Comparison of ENCODE assay signal across 12 cellular contexts in genomic region chr16:89316701-89317100, GRCh38.
DNase-seq lines count a peak whose midpoint lies in the region; ATAC-seq and TF ChIP-seq lines count a peak whose summit lies in the region.
"Had no signal": no experiment of that assay in that cellular context is flagged by ENCODE, and none has a peak within 500 bp of the region (broad histone marks: within the 10 kb centered on the region; RNA-seq: fewer than 3 reads in every experiment).

No MANE protein-coding gene starts in this region.

- no peaks in the 10 kb centered on the region for H3K27me3 ChIP-seq in GM23338 (ENCODE audit: insufficient read depth)
- H3K27me3 ChIP-seq: gastroesophageal sphincter had no signal

- no peaks in the 10 kb centered on the region; the same call in 1 of the 2 replicates for H3K36me3 ChIP-seq in GM23338 (ENCODE audit: insufficient read depth)

- DNase-seq in A172 (ENCODE audit: low spot score), result peak; percentile 40
- no peak for DNase-seq in GM23338 (ENCODE audit: low spot score)
- DNase-seq in activated naive CD8-positive, alpha-beta T cell treated with anti-CD3 and anti-CD28 coated beads, Interleukin-2, amount 50 U/mL, for 24 hours, result no peak
- no peak for DNase-seq in mesothelial cell of epicardium (ENCODE audit: low spot score in 2 of 2, unreplicated experiment in 2 of 2)
- DNase-seq in glomerular visceral epithelial cell (ENCODE audit: extremely low spot score), result no peak
- no peak for DNase-seq in GM19240 (ENCODE audit: insufficient read length, low spot score)
- no peak for DNase-seq in T1000 (lab: John Stamatoyannopoulos, UW)
- DNase-seq: aorta, GOT3, NCI-H2029 had no signal

- H3K27ac ChIP-seq in GM23338 (ENCODE audit: low read depth), result peak overlapping the region; percentile 83

- H3K4me1 ChIP-seq in GM23338 (ENCODE audit: insufficient read depth), result peaks cover 34% of the 10 kb centered on the region

- H3K4me2 ChIP-seq in GM23338, result peak overlapping the region; percentile 51; the same call in 1 of the 2 replicates

- no peaks in the 10 kb centered on the region for H3K9me2 ChIP-seq in GM23338 (ENCODE audit: insufficient read depth)

- no peak overlapping the region for H2AFZ ChIP-seq in GM23338

- peaks cover 99% of the 10 kb centered on the region for H3K79me2 ChIP-seq in GM23338 (replicated peaks; ENCODE audit: insufficient read depth)

- peaks cover 73% of the 10 kb centered on the region for H3K4me1 Mint-ChIP-seq in GM23338
- peaks cover 88% of the 10 kb centered on the region for H3K4me1 Mint-ChIP-seq in activated naive CD8-positive, alpha-beta T cell treated with anti-CD3 and anti-CD28 coated beads, Interleukin-2, amount 50 U/mL, for 24 hours
- peaks cover 32% of the 10 kb centered on the region for H3K4me1 Mint-ChIP-seq in mesothelial cell of epicardium

- H3K4me3 Mint-ChIP-seq in GM23338 (no peak overlapping the region; the same call in 2 of the 3 replicates), mesothelial cell of epicardium (no peak overlapping the region)
- peak overlapping the region; percentile 71 for H3K4me3 Mint-ChIP-seq in activated naive CD8-positive, alpha-beta T cell treated with anti-CD3 and anti-CD28 coated beads, Interleukin-2, amount 50 U/mL, for 24 hours

- H3K9me3 Mint-ChIP-seq in GM23338, result no peaks in the 10 kb centered on the region; the same call in 2 of the 3 replicates
- H3K9me3 Mint-ChIP-seq in activated naive CD8-positive, alpha-beta T cell treated with anti-CD3 and anti-CD28 coated beads, Interleukin-2, amount 50 U/mL, for 24 hours, result no peaks in the 10 kb centered on the region
- no peaks in the 10 kb centered on the region for H3K9me3 Mint-ChIP-seq in mesothelial cell of epicardium

- ATAC-seq in GM23338 (peak; percentile 4; the same call in 1 of the 3 replicates), HG03565 (IDR thresholded peaks at IDR 0.05; ENCODE audit: unreplicated experiment) (no peak)
- no peak for ATAC-seq in activated naive CD8-positive, alpha-beta T cell treated with anti-CD3 and anti-CD28 coated beads, Interleukin-2, amount 50 U/mL, for 24 hours

- H3K4me3 ChIP-seq in GM23338, result no peak overlapping the region
- H3K4me3 ChIP-seq: gastroesophageal sphincter had no signal

- H3K27ac Mint-ChIP-seq in GM23338 (peak overlapping the region; percentile 23), mesothelial cell of epicardium (peak overlapping the region; percentile 50)
- peak overlapping the region; percentile 96 for H3K27ac Mint-ChIP-seq in activated naive CD8-positive, alpha-beta T cell treated with anti-CD3 and anti-CD28 coated beads, Interleukin-2, amount 50 U/mL, for 24 hours

- H3F3A ChIP-seq in GM23338 (replicated peaks; ENCODE audit: low read depth), result 0 out of 2 replicates have a peak, but pooled peaks cover 2% of the 10 kb centered on the region

- H3K36me3 Mint-ChIP-seq in GM23338 (ENCODE audit: low read depth) (peaks cover 30% of the 10 kb centered on the region), mesothelial cell of epicardium (peaks cover 7% of the 10 kb centered on the region)
- H3K36me3 Mint-ChIP-seq in activated naive CD8-positive, alpha-beta T cell treated with anti-CD3 and anti-CD28 coated beads, Interleukin-2, amount 50 U/mL, for 24 hours (ENCODE audit: low read depth), result peaks cover 43% of the 10 kb centered on the region

- TF ChIP-seq CTCF in GM23338 (conservative IDR thresholded peaks at IDR 0.05; ENCODE audit: low read depth in 2 of 2), result peak; percentile 8 to 47; a peak in 2 of 4 replicates
- no peak for TF ChIP-seq CTCF in mesothelial cell of epicardium (IDR thresholded peaks at IDR 0.05; ENCODE audit: unreplicated experiment)

- peaks cover 69% of the 10 kb centered on the region for H4K20me1 ChIP-seq in GM23338 (replicated peaks; ENCODE audit: insufficient read depth)

- H3K27me3 Mint-ChIP-seq in GM23338 (ENCODE audit: insufficient read depth, low read depth, poor library complexity), result peaks cover 40% of the 10 kb centered on the region
- H3K27me3 Mint-ChIP-seq in activated naive CD8-positive, alpha-beta T cell treated with anti-CD3 and anti-CD28 coated beads, Interleukin-2, amount 50 U/mL, for 24 hours, result no peaks in the 10 kb centered on the region
- no peaks in the 10 kb centered on the region for H3K27me3 Mint-ChIP-seq in mesothelial cell of epicardium (ENCODE audit: low read depth)

TF ChIP-seq in GM23338, 12 proteins besides CTCF, POLR2A, EP300 and RAD21 (continues in another document):
- TF ChIP-seq ZNF462 (CRISPR knock-in tag; IDR thresholded peaks at IDR 0.05), result no peak
- TF ChIP-seq NANOG (IDR thresholded peaks at IDR 0.05; ENCODE audit: borderline replicate concordance), result no peak
- TF ChIP-seq JUNB (IDR thresholded peaks at IDR 0.05; ENCODE audit: unreplicated experiment), result no peak
- no peak for TF ChIP-seq ZNF331 (CRISPR knock-in tag; IDR thresholded peaks at IDR 0.05; ENCODE audit: low read depth)
- no peak for TF ChIP-seq POLR2AphosphoS5 (IDR thresholded peaks at IDR 0.05; ENCODE audit: low read depth)

Comparison
In these comparisons a context has a peak if more than half of its experiments do, and no peak if none do; other contexts are left out.
1. H3K27ac Mint-ChIP-seq: peak in every context shown above with its lines; median percentile 96 in activated naive CD8-positive, alpha-beta T cell treated with anti-CD3 and anti-CD28 coated beads, Interleukin-2, amount 50 U/mL, for 24 hours; 50 in mesothelial cell of epicardium; 23 in GM23338.